Comparison of ENCODE assay signal across 10 cellular contexts in the genomic region with DNA sequence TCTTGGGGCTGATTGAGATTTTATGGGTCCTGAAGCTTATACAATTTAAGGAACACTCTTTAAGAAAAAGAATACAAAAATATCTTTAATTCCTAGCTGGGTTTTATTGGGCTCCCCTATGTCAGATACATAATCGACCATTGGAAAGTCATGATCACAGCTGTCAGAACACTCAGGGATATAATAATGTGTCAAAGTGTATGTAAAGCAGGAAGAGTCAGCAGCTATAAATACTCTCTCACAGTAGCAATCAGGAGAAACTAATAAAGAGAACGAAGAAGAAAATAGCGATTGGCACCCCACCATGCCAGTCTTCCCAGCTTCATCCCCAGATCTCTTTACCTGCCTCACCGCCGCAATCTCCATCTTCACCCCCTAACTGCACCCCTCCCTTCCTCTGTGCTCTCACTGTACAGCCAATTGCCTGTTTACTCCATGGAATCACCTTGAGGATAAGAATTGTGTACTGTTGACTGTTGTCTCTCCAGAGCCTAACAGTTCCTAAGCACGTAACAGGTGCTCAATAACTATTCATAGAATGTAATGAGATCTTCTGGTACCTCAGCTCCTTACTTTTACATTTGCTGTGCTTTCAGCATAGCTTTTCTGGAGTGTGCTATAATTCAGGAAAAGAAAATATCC. TPM values are rescaled to one million over a fixed set of nuclear protein-coding genes. Genes with fewer than 3 reads are reported as not detected.
"Had no signal": no experiment of that assay in that cellular context is flagged by ENCODE, and none has a peak within 500 bp of the region (broad histone marks: within the 10 kb centered on the region; RNA-seq: fewer than 3 reads in every experiment).

No MANE protein-coding gene starts in this region.

- H3K9me3 ChIP-seq: HAP-1 had no signal

- DNase-seq: GM23248, GOT3, H7, H9, HCEC 1CT, HFFc6 had no signal

- H3K4me1 ChIP-seq: HAP-1 had no signal

- H3K4me2 ChIP-seq: GM23338 had no signal

- H3K4me3 ChIP-seq: GM23248, GM23338, HAP-1 had no signal

- H3K36me3 ChIP-seq: HAP-1 had no signal

- H3K9ac ChIP-seq: GM23248 had no signal

- H2AFZ ChIP-seq: GM23248, GM23338 had no signal

- ATAC-seq: GM23338, HCT116 had no signal

- H3K27ac ChIP-seq: GM23248 had no signal

RNA-seq across cellular contexts. Expression of gene WNT8B, which starts 24.0 kb away (rescaled TPM):
- total RNA-seq: GM23248, H4, H9, HFFc6 had no signal
- polyA plus RNA-seq: GM23248 had no signal
